ENCODE assay signal across 33 cellular contexts in the genomic region with DNA sequence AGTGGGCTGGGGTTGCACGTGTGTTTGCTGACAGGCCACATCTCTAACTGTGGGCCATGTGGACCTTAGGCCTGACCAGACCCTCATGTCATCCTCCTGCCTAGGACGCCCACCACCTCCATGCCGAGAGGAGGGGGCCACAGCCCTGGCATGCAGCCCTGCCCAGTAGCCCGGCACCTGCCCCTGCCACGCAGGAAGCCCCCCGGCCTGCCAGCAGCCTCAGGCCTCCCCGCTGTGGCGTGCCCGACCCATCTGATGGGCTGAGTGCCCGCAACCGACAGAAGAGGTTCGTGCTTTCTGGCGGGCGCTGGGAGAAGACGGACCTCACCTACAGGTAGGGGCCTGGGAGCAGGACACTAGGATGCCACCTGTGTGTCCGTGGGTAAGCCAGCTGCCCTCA. TPM values are rescaled to one million over a fixed set of nuclear protein-coding genes. Genes with fewer than 3 reads are reported as not detected.
"Had no signal": no experiment of that assay in that cellular context is flagged by ENCODE, and none has a peak within 500 bp of the region (broad histone marks: within the 10 kb centered on the region; RNA-seq: fewer than 3 reads in every experiment).

No MANE protein-coding gene starts in this region.

- H3K27me3 ChIP-seq: heart left ventricle, left lung, ovary, sigmoid colon, spleen, tibial nerve had no signal

- H3K9me3 ChIP-seq: heart left ventricle, left lung, lower lobe of right lung, neutrophil, ovary, prostate gland, sigmoid colon, spleen, tibial nerve had no signal

- FAIRE-seq: islet of Langerhans, kidney, small intestine had no signal

- H3K4me3 ChIP-seq: heart left ventricle, left lung, lower lobe of right lung, ovary, prostate gland, sigmoid colon, spleen, tibial nerve had no signal

- H3K4me3 Mint-ChIP-seq: immature natural killer cell; mesothelial cell of epicardium; natural killer cell; nephron progenitor cell; stimulated activated memory B cell treated with anti-CD40 and anti-IgM and Interleukin-4, amounts not matched to agents 10 μg/mL and 1 μg/mL and 100 μg/mL, for 72 hours; stimulated activated naive CD8-positive, alpha-beta T cell treated with anti-CD3 and anti-CD28 coated beads, Interleukin-15, amount 100 ng/mL, for 72 hours; type B pancreatic cell had no signal

- H3K36me3 Mint-ChIP-seq: immature natural killer cell; natural killer cell; stimulated activated memory B cell treated with anti-CD40 and anti-IgM and Interleukin-4, amounts not matched to agents 10 μg/mL and 1 μg/mL and 100 μg/mL, for 72 hours; type B pancreatic cell had no signal

- DNase-seq: glutamatergic neuron; heart left ventricle; hypothalamus; immature natural killer cell; kidney; left colon; left lung; lower lobe of right lung; mammary epithelial cell; mesendoderm; naive B cell; natural killer cell; nephron progenitor cell; occipital lobe; ovary; retina; right cardiac atrium; sigmoid colon; small intestine; spleen; stimulated activated CD4-positive, alpha-beta T cell treated with anti-CD3 and anti-CD28 coated beads, Interleukin-4, amount 100 ng/mL, for 24 hours; stimulated activated naive CD4-positive, alpha-beta T cell treated with Interleukin-2 at 50 U/mL for 16 hours; stimulated activated naive CD8-positive, alpha-beta T cell treated with anti-CD3 and anti-CD28 coated beads, Interleukin-15, amount 100 ng/mL, for 72 hours; substantia nigra had no signal

- H3K36me3 ChIP-seq: left lung, lower lobe of right lung, neutrophil, ovary, prostate gland, sigmoid colon, spleen had no signal

- ATAC-seq: heart left ventricle; left colon; left lung; lower lobe of right lung; natural killer cell; right cardiac atrium; stimulated activated memory B cell treated with anti-CD40 and anti-IgM and Interleukin-4, amounts not matched to agents 10 μg/mL and 1 μg/mL and 100 μg/mL, for 72 hours; stimulated activated naive CD8-positive, alpha-beta T cell treated with anti-CD3 and anti-CD28 coated beads, Interleukin-15, amount 100 ng/mL, for 72 hours had no signal

- H3K27ac Mint-ChIP-seq: naive B cell; natural killer cell; nephron progenitor cell; stimulated activated memory B cell treated with anti-CD40 and anti-IgM and Interleukin-4, amounts not matched to agents 10 μg/mL and 1 μg/mL and 100 μg/mL, for 72 hours had no signal

- H3K27ac ChIP-seq: heart left ventricle, left lung, lower lobe of right lung, neutrophil, ovary, prostate gland, spleen, tibial nerve had no signal

- H3K9me3 Mint-ChIP-seq: immature natural killer cell; mesothelial cell of epicardium; naive B cell; natural killer cell; nephron progenitor cell; stimulated activated memory B cell treated with anti-CD40 and anti-IgM and Interleukin-4, amounts not matched to agents 10 μg/mL and 1 μg/mL and 100 μg/mL, for 72 hours; stimulated activated naive CD8-positive, alpha-beta T cell treated with anti-CD3 and anti-CD28 coated beads, Interleukin-15, amount 100 ng/mL, for 72 hours; type B pancreatic cell had no signal

- H3K4me1 ChIP-seq: left lung, prostate gland had no signal

RNA-seq across cellular contexts. Expression of gene C22orf15, which starts 16.3 kb away (rescaled TPM):
- total RNA-seq: heart left ventricle, kidney, left colon, mammary epithelial cell, natural killer cell, occipital lobe, prostate gland had no signal
- polyA plus RNA-seq: heart left ventricle, mammary epithelial cell, right cardiac atrium had no signal

RNA-seq across cellular contexts. Expression of gene VPREB3, which starts 24.9 kb away (rescaled TPM):
- total RNA-seq: left lung, lower lobe of right lung, mammary epithelial cell, mesothelial cell of epicardium, natural killer cell, occipital lobe, prostate gland, sigmoid colon, temporal lobe, tibial nerve, urinary bladder had no signal
- polyA plus RNA-seq: mammary epithelial cell, ovary, urinary bladder had no signal
